ENCODE assay signal across 12 cellular contexts in the genomic region with DNA sequence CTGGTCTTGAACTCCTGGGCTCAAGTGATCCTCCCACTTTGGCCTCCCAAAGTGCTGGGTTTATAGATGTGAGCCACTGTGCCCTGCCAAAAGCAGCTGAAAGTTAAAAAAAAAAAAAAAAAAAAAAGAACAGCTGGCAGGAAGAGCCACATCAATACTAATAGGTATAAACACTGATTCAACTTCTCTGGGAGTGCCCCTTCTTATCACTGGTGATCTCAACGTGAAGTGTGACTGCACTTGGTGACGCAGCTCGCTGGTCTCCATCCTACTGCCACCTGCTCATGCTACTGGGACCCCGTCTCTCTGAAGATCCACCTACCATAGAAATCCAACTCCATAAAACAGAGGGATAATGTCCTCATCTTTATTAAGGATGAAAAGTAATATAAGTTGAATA. TPM values are rescaled to one million over a fixed set of nuclear protein-coding genes. Genes with fewer than 3 reads are reported as not detected.
DNase-seq lines count a peak whose midpoint lies in the region; ATAC-seq and TF ChIP-seq lines count a peak whose summit lies in the region.
"Had no signal": no experiment of that assay in that cellular context is flagged by ENCODE, and none has a peak within 500 bp of the region (broad histone marks: within the 10 kb centered on the region; RNA-seq: fewer than 3 reads in every experiment).

No MANE protein-coding gene starts in this region.

- H3K4me1 Mint-ChIP-seq in CD4-positive, alpha-beta T cell (ENCODE audit: low read depth), result peaks cover 71% of the 10 kb centered on the region
- H3K4me1 Mint-ChIP-seq in activated CD4-positive, alpha-beta T cell treated with anti-CD3 and anti-CD28 coated beads, Interleukin-2, amount 10 ng/mL, durations not matched to agents 7 days and 5 days, result peaks cover 79% of the 10 kb centered on the region

- peak overlapping the region; percentile 81 for H3K4me3 Mint-ChIP-seq in CD4-positive, alpha-beta T cell
- H3K4me3 Mint-ChIP-seq in activated CD4-positive, alpha-beta T cell treated with anti-CD3 and anti-CD28 coated beads, Interleukin-2, amount 10 ng/mL, durations not matched to agents 7 days and 5 days, result peak overlapping the region; percentile 43

- H3K36me3 Mint-ChIP-seq in CD4-positive, alpha-beta T cell (ENCODE audit: low read depth), result peaks cover 33% of the 10 kb centered on the region
- H3K36me3 Mint-ChIP-seq in activated CD4-positive, alpha-beta T cell treated with anti-CD3 and anti-CD28 coated beads, Interleukin-2, amount 10 ng/mL, durations not matched to agents 7 days and 5 days (ENCODE audit: low read depth), result peaks cover 82% of the 10 kb centered on the region

- H3K27me3 ChIP-seq in CD4-positive, alpha-beta T cell (ENCODE audit: control insufficient read depth, insufficient read depth, low read length), result no peaks in the 10 kb centered on the region
- H3K27me3 ChIP-seq: dorsolateral prefrontal cortex, ovary, SJSA1 had no signal

- CTCF ChIA-PET in CD4-positive, alpha-beta T cell (lab: Charles Lee), result interaction anchor here (0.6 to 1.9 kb wide), 6 partner anchors 8 to 1118 kb away, joined by 4 to 11 read pairs (median 4); no protein-coding TSS in a partner anchor
- CTCF ChIA-PET in activated CD4-positive, alpha-beta T cell treated with anti-CD3 and anti-CD28 coated beads, Interleukin-2, amount 10 ng/mL, durations not matched to agents 7 days and 5 days (lab: Charles Lee), result interaction anchor here (0.6 to 2.2 kb wide), 7 partner anchors 12 to 816 kb away, joined by 3 to 11 read pairs (median 4); no protein-coding TSS in a partner anchor

- TF ChIP-seq CTCF in CD4-positive, alpha-beta T cell (IDR thresholded peaks at IDR 0.05), result no peak

- no peaks in the 10 kb centered on the region for H3K9me3 Mint-ChIP-seq in CD4-positive, alpha-beta T cell
- H3K9me3 Mint-ChIP-seq in activated CD4-positive, alpha-beta T cell treated with anti-CD3 and anti-CD28 coated beads, Interleukin-2, amount 10 ng/mL, durations not matched to agents 7 days and 5 days, result no peaks in the 10 kb centered on the region

- peak overlapping the region; percentile 58 for H3K27ac ChIP-seq in CD4-positive, alpha-beta T cell (ENCODE audit: low read depth, low read length)
- H3K27ac ChIP-seq: dorsolateral prefrontal cortex, ovary, SJSA1 had no signal

- peak; percentile 39 to 77 (median 60) for DNase-seq in CD4-positive, alpha-beta T cell
- DNase-seq in activated CD4-positive, alpha-beta T cell treated with anti-CD3 and anti-CD28 coated beads, Interleukin-2, amount 10 ng/mL, durations not matched to agents 7 days and 5 days, result peak; percentile 68
- DNase-seq in activated naive CD4-positive, alpha-beta T cell treated with Interleukin-2 at 50 U/mL for 16 hours, result peak; percentile 67
- peak; percentile 31 to 40 for DNase-seq in stimulated activated CD4-positive, alpha-beta T cell treated with anti-CD3 and anti-CD28 coated beads, Interleukin-1b, Interleukin-23, amount 100 ng/mL, for 4 hours (ENCODE audit: low read depth in 2 of 2)
- DNase-seq in inferior parietal cortex (ENCODE audit: extremely low spot score), result no peak
- no peak for DNase-seq in Ammon's horn (ENCODE audit: low spot score)
- DNase-seq in GM19238 (ENCODE audit: insufficient read length, low spot score), result no peak
- DNase-seq: DMS79 treated with DMSO at 0.1 percent for 48 hours, dorsolateral prefrontal cortex, ovary had no signal

- intact Hi-C loops in CD4-positive, alpha-beta T cell (cut with DNase I, micrococcal nuclease), result loop anchor here (1.0 to 5.0 kb wide), 3 partner anchors 8 to 65 kb away; no protein-coding TSS in a partner anchor

- peak; percentile 98 for ATAC-seq in CD4-positive, alpha-beta T cell (ENCODE audit: poor library complexity)
- no peak for ATAC-seq in GM21381 (IDR thresholded peaks at IDR 0.05; ENCODE audit: unreplicated experiment)

- no peaks in the 10 kb centered on the region for H3K27me3 Mint-ChIP-seq in CD4-positive, alpha-beta T cell
- no peaks in the 10 kb centered on the region for H3K27me3 Mint-ChIP-seq in activated CD4-positive, alpha-beta T cell treated with anti-CD3 and anti-CD28 coated beads, Interleukin-2, amount 10 ng/mL, durations not matched to agents 7 days and 5 days

- POLR2A ChIA-PET in CD4-positive, alpha-beta T cell (lab: Charles Lee), result interaction anchor here (0.6 to 2.3 kb wide), 17 partner anchors 8 to 73 kb away, joined by 3 to 18 read pairs (median 7); a partner anchor contains a TSS
- POLR2A ChIA-PET in activated CD4-positive, alpha-beta T cell treated with anti-CD3 and anti-CD28 coated beads, Interleukin-2, amount 10 ng/mL, durations not matched to agents 7 days and 5 days (lab: Charles Lee), result interaction anchor here (0.6 kb wide), 1 partner anchor 20 kb away, joined by 3 read pairs; no protein-coding TSS in a partner anchor

- H3K27ac Mint-ChIP-seq in CD4-positive, alpha-beta T cell, result peak overlapping the region; percentile 93
- H3K27ac Mint-ChIP-seq in activated CD4-positive, alpha-beta T cell treated with anti-CD3 and anti-CD28 coated beads, Interleukin-2, amount 10 ng/mL, durations not matched to agents 7 days and 5 days, result peak overlapping the region; percentile 95

- no peaks in the 10 kb centered on the region for H3K9me3 ChIP-seq in CD4-positive, alpha-beta T cell (ENCODE audit: control insufficient read depth, low read length)
- H3K9me3 ChIP-seq: ovary, SJSA1 had no signal

RNA-seq across cellular contexts. Expression of a gene that starts 40.8 kb away (rescaled TPM):
- total RNA-seq in CD4-positive, alpha-beta T cell, result 10 to 100 TPM; 18.5 to 21.1 TPM
- 100 to 1,000 TPM; 121 to 129 TPM for total RNA-seq in activated CD4-positive, alpha-beta T cell treated with anti-CD3 and anti-CD28 coated beads, Interleukin-2, amount 10 ng/mL, durations not matched to agents 7 days and 5 days

RNA-seq across cellular contexts. Expression of a gene that starts 58.4 kb away (rescaled TPM):
- under 1 TPM; 0.63 to 0.89 TPM for total RNA-seq in CD4-positive, alpha-beta T cell
- under 1 TPM; 0.20 to 0.48 TPM for total RNA-seq in activated CD4-positive, alpha-beta T cell treated with anti-CD3 and anti-CD28 coated beads, Interleukin-2, amount 10 ng/mL, durations not matched to agents 7 days and 5 days
- total RNA-seq: SJSA1 had no signal

Comparison
In these comparisons a context has a peak if more than half of its experiments do, and no peak if none do; other contexts are left out.
1. DNase-seq: peak in CD4-positive, alpha-beta T cell (10 of 10), activated CD4-positive, alpha-beta T cell treated with anti-CD3 and anti-CD28 coated beads, Interleukin-2, amount 10 ng/mL, durations not matched to agents 7 days and 5 days (single experiment), activated naive CD4-positive, alpha-beta T cell treated with Interleukin-2 at 50 U/mL for 16 hours (single experiment) and stimulated activated CD4-positive, alpha-beta T cell treated with anti-CD3 and anti-CD28 coated beads, Interleukin-1b, Interleukin-23, amount 100 ng/mL, for 4 hours (2 of 2); none in inferior parietal cortex (single experiment), Ammon's horn (single experiment) and GM19238 (single experiment).
2. RNA of a gene that starts 40.8 kb away (total RNA-seq): 121 to 129 TPM in activated CD4-positive, alpha-beta T cell treated with anti-CD3 and anti-CD28 coated beads, Interleukin-2, amount 10 ng/mL, durations not matched to agents 7 days and 5 days; 18.5 to 21.1 TPM in CD4-positive, alpha-beta T cell; every median in the first group is over 4 times any median in the second.